24 cellular contexts compared by ENCODE assay signal in genomic region chr5:73944581-73944980, GRCh38.
"Had no signal": no experiment of that assay in that cellular context is flagged by ENCODE, and none has a peak within 500 bp of the region (broad histone marks: within the 10 kb centered on the region; RNA-seq: fewer than 3 reads in every experiment).

No MANE protein-coding gene starts in this region.

- DNase-seq: dermis blood vessel endothelial cell; dorsolateral prefrontal cortex; effector CD4-positive, alpha-beta T cell; effector memory CD4-positive, alpha-beta T cell; esophagus squamous epithelium; foreskin fibroblast; foreskin melanocyte; gastrocnemius medialis; glutamatergic neuron; head of caudate nucleus; heart right ventricle; hippocampal formation; left cardiac atrium; left lung; left ventricle myocardium superior; lower lobe of right lung; mesenchymal stem cell; mucosa of descending colon; naive B cell had no signal

- H3K27ac ChIP-seq: coronary artery, dorsolateral prefrontal cortex, esophagus squamous epithelium, gastrocnemius medialis, heart right ventricle, left lung, lower lobe of right lung had no signal

- H3K27me3 ChIP-seq: gastrocnemius medialis, left lung had no signal

- H3K4me3 ChIP-seq: coronary artery, dorsolateral prefrontal cortex, esophagus squamous epithelium, gastrocnemius medialis, heart right ventricle, left lung, lower lobe of right lung, mucosa of descending colon had no signal

- H3K36me3 ChIP-seq: gastrocnemius medialis, heart right ventricle, left lung, lower lobe of right lung had no signal

- H3K4me1 ChIP-seq: gastrocnemius medialis, left lung, lower lobe of right lung had no signal

- FAIRE-seq: colon, endothelial cell of umbilical vein, islet of Langerhans, keratinocyte had no signal

- ATAC-seq: gastrocnemius medialis, heart right ventricle, left cardiac atrium, left lung, left ventricle myocardium superior, lower lobe of right lung, mucosa of descending colon had no signal
